Comparison of ENCODE assay signal across 14 cellular contexts in genomic region chr7:26102176-26102575, GRCh38. TPM values are rescaled to one million over a fixed set of nuclear protein-coding genes. Genes with fewer than 3 reads are reported as not detected.
DNase-seq lines count a peak whose midpoint lies in the region; ATAC-seq and TF ChIP-seq lines count a peak whose summit lies in the region.
"Had no signal": no experiment of that assay in that cellular context is flagged by ENCODE, and none has a peak within 500 bp of the region (broad histone marks: within the 10 kb centered on the region; RNA-seq: fewer than 3 reads in every experiment).

No MANE protein-coding gene starts in this region.

- no peak for ATAC-seq in activated CD8-positive, alpha-beta T cell treated with anti-CD3 and anti-CD28 coated beads for 36 hours
- ATAC-seq in naive B cell (ENCODE audit: low read depth in 2 of 2) (no peak), GM21723 (IDR thresholded peaks at IDR 0.05; ENCODE audit: unreplicated experiment) (no peak)

- H3K36me3 Mint-ChIP-seq in MCF 10A (ENCODE audit: insufficient read depth, unreplicated experiment) (peaks cover 6% of the 10 kb centered on the region), naive B cell (no peaks in the 10 kb centered on the region)
- H3K36me3 Mint-ChIP-seq in activated CD8-positive, alpha-beta T cell treated with anti-CD3 and anti-CD28 coated beads for 36 hours (ENCODE audit: low read depth): no peaks in the 10 kb centered on the region

- no peaks in the 10 kb centered on the region for H3K9me3 Mint-ChIP-seq in MCF 10A (ENCODE audit: unreplicated experiment)
- no peaks in the 10 kb centered on the region for H3K9me3 Mint-ChIP-seq in activated CD8-positive, alpha-beta T cell treated with anti-CD3 and anti-CD28 coated beads for 36 hours
- no peaks in the 10 kb centered on the region for H3K9me3 Mint-ChIP-seq in naive B cell

- in situ Hi-C loops in transverse colon (cut with MboI; ENCODE audit: low pct_ligation_motif_present in 1 of 4, low pct_unique_long_range_greater_than_20kb in 1 of 4, low sequenced_read_pairs in 3 of 4): no loop called here

- BruUV-seq in MCF 10A (replicated peaks; lab: Mats Ljungman, UMichigan): no TSS peak

- POLR2A ChIA-PET in MCF 10A (lab: Yijun Ruan, JAX): interaction anchor here (1.1 kb wide), 1 partner anchor 10 kb away, joined by 3 read pairs; no protein-coding TSS in a partner anchor
- POLR2A ChIA-PET in activated CD8-positive, alpha-beta T cell treated with anti-CD3 and anti-CD28 coated beads for 36 hours (lab: Charles Lee): interaction anchor here (1.2 to 1.6 kb wide), 2 partner anchors 10 to 72 kb away, joined by 3 to 4 read pairs; no protein-coding TSS in a partner anchor

- H3K4me3 Mint-ChIP-seq in MCF 10A (ENCODE audit: unreplicated experiment): no peak overlapping the region
- H3K4me3 Mint-ChIP-seq in activated CD8-positive, alpha-beta T cell treated with anti-CD3 and anti-CD28 coated beads for 36 hours: peak overlapping the region; percentile 60
- peak overlapping the region in 7 of 8 donors; percentile 89 to 100 (median 96) for H3K4me3 Mint-ChIP-seq in naive B cell

- CTCF ChIA-PET in MCF 10A (lab: Yijun Ruan, JAX): interaction anchor here (0.6 to 5.9 kb wide), 4 partner anchors 11 to 554 kb away, joined by 3 to 31 read pairs (median 3); no protein-coding TSS in a partner anchor
- CTCF ChIA-PET in activated CD8-positive, alpha-beta T cell treated with anti-CD3 and anti-CD28 coated beads for 36 hours (lab: Charles Lee): interaction anchor here (2.2 kb wide), 1 partner anchor 11 kb away, joined by 12 read pairs; no protein-coding TSS in a partner anchor

- H3K27me3 Mint-ChIP-seq in MCF 10A (ENCODE audit: insufficient read depth, unreplicated experiment) (no peaks in the 10 kb centered on the region), naive B cell (peaks cover 0 to 5% (median 0%) of the 10 kb centered on the region in 3 donors)
- no peaks in the 10 kb centered on the region for H3K27me3 Mint-ChIP-seq in activated CD8-positive, alpha-beta T cell treated with anti-CD3 and anti-CD28 coated beads for 36 hours

- H3K27ac ChIP-seq in breast epithelium (no peak overlapping the region), transverse colon (peak overlapping the region; percentile 26 to 69 (median 50)), uterus (no peak overlapping the region), prostate gland (no peak overlapping the region)

- no peak overlapping the region for H3K27ac Mint-ChIP-seq in MCF 10A (ENCODE audit: low read depth, unreplicated experiment)
- H3K27ac Mint-ChIP-seq in activated CD8-positive, alpha-beta T cell treated with anti-CD3 and anti-CD28 coated beads for 36 hours: no peak overlapping the region
- peak overlapping the region in 3 of 6 donors; percentile 31 to 94 (median 94) for H3K27ac Mint-ChIP-seq in naive B cell

- no peak for TF ChIP-seq EP300 in transverse colon (IDR thresholded peaks at IDR 0.05; ENCODE audit: low read depth)

- peaks cover 10% of the 10 kb centered on the region for H3K4me1 Mint-ChIP-seq in MCF 10A (ENCODE audit: insufficient read depth, unreplicated experiment)
- peaks cover 42% of the 10 kb centered on the region for H3K4me1 Mint-ChIP-seq in activated CD8-positive, alpha-beta T cell treated with anti-CD3 and anti-CD28 coated beads for 36 hours (ENCODE audit: low read depth)
- H3K4me1 Mint-ChIP-seq in naive B cell: peaks cover 31 to 40% (median 36%) of the 10 kb centered on the region in 3 donors

- no peaks in the 10 kb centered on the region for H3K4me1 ChIP-seq in breast epithelium
- no peaks in the 10 kb centered on the region for H3K4me1 ChIP-seq in transverse colon
- no peaks in the 10 kb centered on the region for H3K4me1 ChIP-seq in uterus
- H3K4me1 ChIP-seq in prostate gland (replicated peaks): no peaks in the 10 kb centered on the region
- H3K4me1 ChIP-seq: left ventricle myocardium inferior had no signal

- TF ChIP-seq POLR2A in breast epithelium (IDR thresholded peaks at IDR 0.05) (no peak), transverse colon (IDR thresholded peaks at IDR 0.05) (no peak), uterus (IDR thresholded peaks at IDR 0.05) (no peak), prostate gland (IDR thresholded peaks at IDR 0.05) (no peak)

- H3K4me3 ChIP-seq in breast epithelium (peak overlapping the region; percentile 16 to 29 (median 24)), transverse colon (peak overlapping the region in 1 of 4 donors; percentile 11), uterus (no peak overlapping the region), prostate gland (no peak overlapping the region)
- H3K4me3 ChIP-seq: left ventricle myocardium inferior had no signal

- DNase-seq in breast epithelium (ENCODE audit: low spot score in 2 of 2): no peak
- DNase-seq in MCF 10A (ENCODE audit: unreplicated experiment): no peak
- no peak for DNase-seq in activated CD8-positive, alpha-beta T cell treated with anti-CD3 and anti-CD28 coated beads for 36 hours
- no peak for DNase-seq in naive B cell
- DNase-seq in transverse colon: no peak
- no peak for DNase-seq in uterus
- DNase-seq in prostate gland (ENCODE audit: low spot score): no peak
- DNase-seq: cerebellar nuclear complex; heart right ventricle; left ventricle myocardium inferior; NCI-H1092 treated with DMSO at 0.1 percent for 48 hours; NCI-H345; stimulated activated CD4-positive, alpha-beta T cell treated with anti-CD3 and anti-CD28 coated beads, Interleukin-12 subunit alpha, Interleukin-12 subunit beta, amount 100 ng/mL, for 4 hours had no signal

- WGBS in transverse colon (ENCODE audit: low coverage in 1 of 2), 2 donors: 91 to 100% methylated on average over 2 to 4 of the region's 4 CpGs
- 85% methylated on average over 4 of the region's 4 CpGs for WGBS in prostate gland

- no peaks in the 10 kb centered on the region for H3K27me3 ChIP-seq in breast epithelium
- H3K27me3 ChIP-seq in transverse colon: no peaks in the 10 kb centered on the region
- no peaks in the 10 kb centered on the region for H3K27me3 ChIP-seq in uterus
- no peaks in the 10 kb centered on the region for H3K27me3 ChIP-seq in prostate gland (replicated peaks; ENCODE audit: insufficient read depth)

- intact Hi-C loops in breast epithelium (cut with DNase I; ENCODE audit: low total_unique reads): loop anchor here (5.0 kb wide), 1 partner anchor 1030 kb away; the partner anchor contains the start of gene HOXA4
- intact Hi-C loops in MCF 10A (cut with micrococcal nuclease): no loop called here
- intact Hi-C loops in activated CD8-positive, alpha-beta T cell treated with anti-CD3 and anti-CD28 coated beads for 36 hours (cut with micrococcal nuclease): no loop called here
- intact Hi-C loops in transverse colon (cut with DNase I; ENCODE audit: low total_unique reads): no loop called here
- intact Hi-C loops in uterus (cut with DNase I; ENCODE audit: low total_unique reads): no loop called here
- intact Hi-C loops in prostate gland (cut with DNase I): no loop called here

- no peak for TF ChIP-seq CTCF in breast epithelium (IDR thresholded peaks at IDR 0.05)
- no peak for TF ChIP-seq CTCF in MCF 10A (IDR thresholded peaks at IDR 0.05; ENCODE audit: unreplicated experiment)
- no peak for TF ChIP-seq CTCF in activated CD8-positive, alpha-beta T cell treated with anti-CD3 and anti-CD28 coated beads for 36 hours (IDR thresholded peaks at IDR 0.05)
- no peak for TF ChIP-seq CTCF in transverse colon (IDR thresholded peaks at IDR 0.05)
- TF ChIP-seq CTCF in uterus (IDR thresholded peaks at IDR 0.05): no peak
- no peak for TF ChIP-seq CTCF in prostate gland (IDR thresholded peaks at IDR 0.05)

- H3K36me3 ChIP-seq in breast epithelium (no peaks in the 10 kb centered on the region), transverse colon (no peaks in the 10 kb centered on the region), uterus (no peaks in the 10 kb centered on the region), prostate gland (no peaks in the 10 kb centered on the region)
- H3K36me3 ChIP-seq: heart right ventricle, left ventricle myocardium inferior had no signal

- H3K9me3 ChIP-seq in breast epithelium (no peaks in the 10 kb centered on the region), transverse colon (no peaks in the 10 kb centered on the region), uterus (no peaks in the 10 kb centered on the region), prostate gland (no peaks in the 10 kb centered on the region)
- H3K9me3 ChIP-seq: heart right ventricle, left ventricle myocardium inferior had no signal

RNA-seq across cellular contexts. Expression of gene NFE2L3, which starts 49.8 kb away (rescaled TPM):
- total RNA-seq in breast epithelium (1 to 10 TPM; 2.2 to 5.8 (median 4.9) TPM), MCF 10A (2022) (1.2 and 2.2 TPM in 2 replicates), transverse colon (10 to 100 TPM in 1 of 4 donors, 1 to 10 TPM in 3; 1.4 to 11.4 (median 6.6) TPM), uterus (1 to 10 TPM in 3 of 4 donors, not detected in 1; 3.6 to 6.2 (median 4.1) TPM), prostate gland (1 to 10 TPM; 2.0 to 4.3 TPM)
- total RNA-seq in activated CD8-positive, alpha-beta T cell treated with anti-CD3 and anti-CD28 coated beads for 36 hours: 10 to 100 TPM; 21.5 to 22.6 TPM
- 1 to 10 TPM in 5 of 6 donors, under 1 TPM in 1; 0.93 to 4.1 (median 2.4) TPM for polyA plus RNA-seq in naive B cell (ENCODE audit: low read depth in 6 of 6)

Comparison
In these comparisons a context has a peak if more than half of its experiments do, and no peak if none do; other contexts are left out.
1. H3K27ac ChIP-seq: peak in transverse colon (4 of 4); none in breast epithelium (0 of 2), uterus (0 of 2) and prostate gland (0 of 2).
2. H3K4me3 ChIP-seq: peak in breast epithelium (3 of 3); none in uterus (0 of 2) and prostate gland (0 of 2).